ENCODE assay signal across 20 cellular contexts in the genomic region with DNA sequence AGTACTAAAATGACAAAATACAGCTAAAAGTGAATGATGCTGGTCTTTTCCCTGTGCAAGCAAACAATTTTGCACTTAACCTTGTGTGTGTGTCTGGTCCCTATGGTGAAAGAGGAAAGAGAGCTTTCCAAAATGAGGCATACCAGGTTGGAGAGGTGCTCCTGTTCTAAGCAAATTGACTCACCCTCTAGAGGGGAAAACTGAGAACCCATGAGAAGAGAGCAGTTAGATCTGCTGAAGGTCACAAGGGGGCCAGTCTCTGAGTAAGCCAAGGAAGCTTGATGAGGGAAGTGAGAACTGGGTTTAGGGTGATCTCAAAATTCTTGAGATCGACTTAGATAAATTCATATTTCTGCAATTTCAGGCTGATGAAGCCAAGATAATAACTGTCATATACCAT.
"Had no signal": no experiment of that assay in that cellular context is flagged by ENCODE, and none has a peak within 500 bp of the region (broad histone marks: within the 10 kb centered on the region; RNA-seq: fewer than 3 reads in every experiment).

No MANE protein-coding gene starts in this region.

- H3K36me3 ChIP-seq: gastrocnemius medialis, neural progenitor cell, right atrium auricular region, tibial artery, uterus had no signal

- ATAC-seq: activated CD8-positive, alpha-beta T cell treated with anti-CD3 and anti-CD28 coated beads for 36 hours; gastrocnemius medialis; left ventricle myocardium superior; mucosa of descending colon; stimulated activated naive CD8-positive, alpha-beta T cell treated with anti-CD3 and anti-CD28 coated beads, Interleukin-15, Interleukin-2, amounts not matched to agents 100 U/mL and 50 U/mL, for 24 hours had no signal

- H3K4me1 ChIP-seq: neural progenitor cell, right atrium auricular region, tibial artery, uterus had no signal

- DNase-seq: activated B cell treated with CpG ODN at 0.5 μM for 24 hours; activated CD4-positive, alpha-beta T cell treated with anti-CD3 and anti-CD28 coated beads for 48 hours; activated CD8-positive, alpha-beta T cell treated with anti-CD3 and anti-CD28 coated beads for 36 hours; activated naive CD4-positive, alpha-beta T cell treated with Interleukin-2 at 50 U/mL for 16 hours; activated T-cell treated with anti-CD3 and anti-CD28 coated beads, Interleukin-2, amount 50 U/mL, for 24 hours; central memory CD4-positive, alpha-beta T cell; gastrocnemius medialis; head of caudate nucleus; kidney glomerular epithelial cell; left ventricle myocardium superior; mucosa of descending colon; naive B cell; stimulated activated naive CD8-positive, alpha-beta T cell treated with anti-CD3 and anti-CD28 coated beads, Interleukin-15, Interleukin-2, amounts not matched to agents 100 U/mL and 50 U/mL, for 24 hours; substantia nigra; T-helper 2 cell; tibial artery; uterus had no signal

- H3K9me3 ChIP-seq: gastrocnemius medialis, mucosa of descending colon, right atrium auricular region, tibial artery, uterus had no signal

- H3K27me3 ChIP-seq: gastrocnemius medialis, neural progenitor cell, right atrium auricular region, tibial artery, uterus had no signal

- H3K27ac ChIP-seq: coronary artery, gastrocnemius medialis, neural progenitor cell, right atrium auricular region, tibial artery, uterus had no signal

- H3K4me3 ChIP-seq: coronary artery, gastrocnemius medialis, mucosa of descending colon, neural progenitor cell, right atrium auricular region, tibial artery, uterus had no signal
